In genomic region chr5:143110591-143110990, GRCh38 we compare ENCODE assay signal across 21 cellular contexts.
DNase-seq lines count a peak whose midpoint lies in the region; ATAC-seq, FAIRE-seq and TF ChIP-seq lines count a peak whose summit lies in the region.
"Had no signal": no experiment of that assay in that cellular context is flagged by ENCODE, and none has a peak within 500 bp of the region (broad histone marks: within the 10 kb centered on the region; RNA-seq: fewer than 3 reads in every experiment).

No MANE protein-coding gene starts in this region.

- TF ChIP-seq EP300 in HepG2 (IDR thresholded peaks at IDR 0.05; ENCODE audit: low read depth in 2 of 2, low read length in 2 of 2) (no peak), HepG2 (CRISPR knock-in tag; IDR thresholded peaks at IDR 0.05; ENCODE audit: borderline replicate concordance) (no peak)

- BruUV-seq in HepG2 (replicated peaks; lab: Mats Ljungman, UMichigan) = no TSS peak

- H3K9me3 ChIP-seq in liver (ENCODE audit: control insufficient read depth in 4 of 4, low read length in 3 of 4) (no peaks in the 10 kb centered on the region), HepG2 (ENCODE audit: low read length) (no peaks in the 10 kb centered on the region), iPS-20b (ENCODE audit: insufficient read depth, low read depth, low read length) (no peaks in the 10 kb centered on the region)
- H3K9me3 ChIP-seq: A549, adrenal gland had no signal

- H2AFZ ChIP-seq in HepG2 (ENCODE audit: low read length) = no peak overlapping the region

- H3K36me3 ChIP-seq in liver (ENCODE audit: control insufficient read depth in 4 of 4, insufficient read depth in 3 of 4, low read depth in 1 of 4, low read length in 3 of 4) = no peaks in the 10 kb centered on the region
- H3K36me3 ChIP-seq in HepG2 (replicated peaks in 1 of 2; ENCODE audit: control insufficient read depth in 1 of 2, insufficient read depth in 2 of 2, low read length in 2 of 2) = 0 out of 5 replicates have a peak, but pooled peaks cover 0 to 2% of the 10 kb centered on the region in 2 experiments
- H3K36me3 ChIP-seq in bronchial epithelial cell (ENCODE audit: control insufficient read depth, insufficient read depth, low read length) = no peaks in the 10 kb centered on the region
- no peaks in the 10 kb centered on the region for H3K36me3 ChIP-seq in iPS-20b (ENCODE audit: insufficient read depth, low read depth, low read length)
- H3K36me3 ChIP-seq: adrenal gland, WERI-Rb-1 had no signal

- no peak for ATAC-seq in HepG2
- ATAC-seq in sciatic nerve = no peak
- ATAC-seq: A549; activated T-helper 17 cell treated with anti-CD3 and anti-CD28 coated beads, Interleukin-2, amount 50 U/mL, for 72 hours had no signal

- intact Hi-C loops in HepG2 (cut with micrococcal nuclease; ENCODE audit: unreplicated experiment) = no loop called here
- intact Hi-C loops in sciatic nerve (cut with DNase I) = no loop called here

- TF ChIP-seq RAD21 in liver (IDR thresholded peaks at IDR 0.05) (no peak), HepG2 (CRISPR knock-in tag; IDR thresholded peaks at IDR 0.05) (no peak)

- H3K79me2 ChIP-seq in HepG2 (ENCODE audit: insufficient read depth, low read length) = no peaks in the 10 kb centered on the region

- WGBS in liver = 11% methylated on average over 1 of the region's 1 CpG
- 96% methylated on average over 1 of the region's 1 CpG for WGBS in HepG2 (ENCODE audit: low lambda C conversion rate)

- H3K4me3 ChIP-seq in liver (ENCODE audit: low read depth in 1 of 3, low read length in 3 of 3) = no peak overlapping the region
- H3K4me3 ChIP-seq in HepG2 (replicated peaks in 1 of 3; ENCODE audit: insufficient read depth in 1 of 3, low read depth in 2 of 3, low read length in 3 of 3) = no peak overlapping the region
- H3K4me3 ChIP-seq in bronchial epithelial cell (ENCODE audit: low read depth, low read length) = no peak overlapping the region
- H3K4me3 ChIP-seq in iPS-20b (ENCODE audit: low read length) = no peak overlapping the region; the same call in 1 of the 2 replicates
- H3K4me3 ChIP-seq: A549, adrenal gland had no signal

- FAIRE-seq in HepG2 (lab: Jason Lieb, UNC) = no peak
- no peak for FAIRE-seq in bronchial epithelial cell (lab: Jason Lieb, UNC)
- FAIRE-seq: A549, RCC 7860 had no signal

- no peak overlapping the region for H3K4me2 ChIP-seq in HepG2 (ENCODE audit: low read depth, low read length)
- H3K4me2 ChIP-seq: A549 had no signal

- H3K9ac ChIP-seq in liver (ENCODE audit: low read depth in 1 of 2, low read length in 2 of 2) (no peak overlapping the region), HepG2 (ENCODE audit: insufficient read depth, low read depth, low read length) (no peak overlapping the region), iPS-20b (ENCODE audit: low read depth, low read length) (peak overlapping the region; percentile 6; the same call in 1 of the 2 replicates)

- peaks cover 10 to 27% (median 24%) of the 10 kb centered on the region in 4 donors for H3K4me1 ChIP-seq in liver (ENCODE audit: control insufficient read depth in 4 of 4, insufficient read depth in 4 of 4, low read length in 3 of 4)
- peaks cover 43% of the 10 kb centered on the region for H3K4me1 ChIP-seq in HepG2 (ENCODE audit: insufficient read depth, low read length)
- H3K4me1 ChIP-seq in iPS-20b (ENCODE audit: insufficient read depth, low read length) = peaks cover 15% of the 10 kb centered on the region

- CTCF ChIA-PET in HepG2 (lab: Yijun Ruan, JAX; ENCODE audit: low intra/inter-chr PET ratio, low total read pairs) = no interaction called here

- no peak for TF ChIP-seq CTCF in liver (IDR thresholded peaks at IDR 0.05; ENCODE audit: low read depth, low read length, missing input control)
- TF ChIP-seq CTCF in HepG2 (CRISPR knock-in tag; IDR thresholded peaks at IDR 0.05) = no peak
- no peak for TF ChIP-seq CTCF in bronchial epithelial cell (IDR thresholded peaks at IDR 0.05; ENCODE audit: insufficient read depth, low read length, severe bottlenecking)

- POLR2A ChIA-PET in HepG2 (lab: Yijun Ruan, JAX) = no interaction called here

- no peak for DNase-seq in HepG2 (ENCODE audit: low spot score)
- peak; percentile 8 for DNase-seq in bronchial epithelial cell (ENCODE audit: low read depth)
- DNase-seq in sciatic nerve (ENCODE audit: low spot score) = no peak
- no peak for DNase-seq in T-helper 2 cell
- no peak for DNase-seq in DMS79 (lab: John Stamatoyannopoulos, UW)
- no peak for DNase-seq in SW 1271 (lab: John Stamatoyannopoulos, UW)
- DNase-seq: adrenal gland; CD4-positive, alpha-beta memory T cell; cerebellar nuclear complex; DMS79 treated with DMSO at 0.1 percent for 48 hours; KBM-7; NCI-H1417; NCI-H82; stimulated activated CD4-positive, alpha-beta T cell treated with anti-CD3 and anti-CD28 coated beads, Interleukin-4, amount 100 ng/mL, for 24 hours; WERI-Rb-1 had no signal

- TF ChIP-seq POLR2A in HepG2 (IDR thresholded peaks at IDR 0.05; ENCODE audit: insufficient read depth in 1 of 2, low read depth in 2 of 2, low read length in 2 of 2) = no peak

- H4K20me1 ChIP-seq in HepG2 (ENCODE audit: insufficient read depth, low read length) = no peaks in the 10 kb centered on the region

- no peak overlapping the region for H3K27ac ChIP-seq in liver (ENCODE audit: low read depth in 1 of 2, low read length in 2 of 2)
- no peak overlapping the region for H3K27ac ChIP-seq in HepG2 (ENCODE audit: extremely low read length, insufficient read depth, low read length)
- no peak overlapping the region for H3K27ac ChIP-seq in iPS-20b (ENCODE audit: low read length)
- H3K27ac ChIP-seq: adrenal gland, epithelial cell of prostate, WERI-Rb-1 had no signal

- in situ Hi-C loops in HepG2 (cut with HindIII; ENCODE audit: extremely low pct_ligation_motif_present, low pct_unique_long_range_greater_than_20kb) = no loop called here

- H3K27me3 ChIP-seq in liver (ENCODE audit: control insufficient read depth in 4 of 4, insufficient read depth in 4 of 4, low read length in 3 of 4) = no peaks in the 10 kb centered on the region
- H3K27me3 ChIP-seq in HepG2 (ENCODE audit: control insufficient read depth in 1 of 2, insufficient read depth in 2 of 2, low read length in 2 of 2) = no peaks in the 10 kb centered on the region
- H3K27me3 ChIP-seq in bronchial epithelial cell (ENCODE audit: control insufficient read depth, insufficient read depth, low read length) = no peaks in the 10 kb centered on the region
- H3K27me3 ChIP-seq in iPS-20b (ENCODE audit: insufficient read depth, low read length) = no peaks in the 10 kb centered on the region
- H3K27me3 ChIP-seq: adrenal gland had no signal

TF ChIP-seq in liver, 16 proteins besides CTCF, POLR2A, EP300 and RAD21:
- TF ChIP-seq GABPA (IDR thresholded peaks at IDR 0.05 in 1 of 2, conservative IDR thresholded peaks at IDR 0.05 in 1 of 2) (no peak), ZBTB33 (IDR thresholded peaks at IDR 0.05) (no peak), SP1 (IDR thresholded peaks at IDR 0.05) (no peak), HNF4A (conservative IDR thresholded peaks at IDR 0.05) (peak; percentile 22 to 57), YY1 (IDR thresholded peaks at IDR 0.05) (no peak)

TF ChIP-seq in HepG2, 621 proteins besides CTCF, POLR2A, EP300 and RAD21:
- TF ChIP-seq FOXC1 (CRISPR knock-in tag; IDR thresholded peaks at IDR 0.05; ENCODE audit: borderline replicate concordance) (no peak), ZNF552 (CRISPR knock-in tag; IDR thresholded peaks at IDR 0.05; ENCODE audit: borderline replicate concordance) (no peak)
- TF ChIP-seq, protein P1, sequence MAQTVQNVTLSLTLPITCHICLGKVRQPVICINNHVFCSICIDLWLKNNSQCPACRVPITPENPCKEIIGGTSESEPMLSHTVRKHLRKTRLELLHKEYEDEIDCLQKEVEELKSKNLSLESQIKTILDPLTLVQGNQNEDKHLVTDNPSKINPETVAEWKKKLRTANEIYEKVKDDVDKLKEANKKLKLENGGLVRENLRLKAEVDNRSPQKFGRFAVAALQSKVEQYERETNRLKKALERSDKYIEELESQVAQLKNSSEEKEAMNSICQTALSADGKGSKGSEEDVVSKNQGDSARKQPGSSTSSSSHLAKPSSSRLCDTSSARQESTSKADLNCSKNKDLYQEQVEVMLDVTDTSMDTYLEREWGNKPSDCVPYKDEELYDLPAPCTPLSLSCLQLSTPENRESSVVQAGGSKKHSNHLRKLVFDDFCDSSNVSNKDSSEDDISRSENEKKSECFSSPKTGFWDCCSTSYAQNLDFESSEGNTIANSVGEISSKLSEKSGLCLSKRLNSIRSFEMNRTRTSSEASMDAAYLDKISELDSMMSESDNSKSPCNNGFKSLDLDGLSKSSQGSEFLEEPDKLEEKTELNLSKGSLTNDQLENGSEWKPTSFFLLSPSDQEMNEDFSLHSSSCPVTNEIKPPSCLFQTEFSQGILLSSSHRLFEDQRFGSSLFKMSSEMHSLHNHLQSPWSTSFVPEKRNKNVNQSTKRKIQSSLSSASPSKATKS (CRISPR knock-in tag; IDR thresholded peaks at IDR 0.05) = no peak
